14 cellular contexts compared by ENCODE assay signal in genomic region chr20:10474606-10475184, GRCh38. TPM values are rescaled to one million over a fixed set of nuclear protein-coding genes. Genes with fewer than 3 reads are reported as not detected.
DNase-seq lines count a peak whose midpoint lies in the region; ATAC-seq and TF ChIP-seq lines count a peak whose summit lies in the region.
"Had no signal": no experiment of that assay in that cellular context is flagged by ENCODE, and none has a peak within 500 bp of the region (broad histone marks: within the 10 kb centered on the region; RNA-seq: fewer than 3 reads in every experiment).

No MANE protein-coding gene starts in this region.

- peaks cover 5% of the 10 kb centered on the region for H3K4me1 ChIP-seq in right cardiac atrium (ENCODE audit: control insufficient read depth, insufficient read depth, low read length)
- H3K4me1 ChIP-seq in spleen: peaks cover 3 to 49% (median 30%) of the 10 kb centered on the region in 6 donors

- peak; percentile 18 for DNase-seq in H7
- no peak for DNase-seq in activated B cell treated with CpG ODN at 0.5 μM for 24 hours
- DNase-seq in right cardiac atrium: peak; percentile 24 to 75 (median 66)
- DNase-seq in spleen: peak; percentile 83
- no peak for DNase-seq in brain microvascular endothelial cell
- DNase-seq in NCI-H2081 treated with DMSO at 0.1 percent for 48 hours (lab: John Stamatoyannopoulos, UW): no peak
- no peak for DNase-seq in CD4-positive, alpha-beta T cell
- DNase-seq in COLO829 (ENCODE audit: low spot score): no peak
- DNase-seq: CD4-positive, alpha-beta memory T cell; NCI-H1048; NCI-H345; stimulated activated CD4-positive, alpha-beta T cell treated with anti-CD3 and anti-CD28 coated beads, Interleukin-4, amount 100 ng/mL, for 1 hour; stimulated activated naive CD8-positive, alpha-beta T cell treated with anti-CD3 and anti-CD28 coated beads, Interleukin-15, amount 100 ng/mL, for 72 hours had no signal

- CTCF ChIA-PET in activated B cell treated with CpG ODN at 0.5 μM for 24 hours (lab: Charles Lee): interaction anchor here (2.4 kb wide), 1 partner anchor 40 kb away, joined by 10 read pairs; the partner anchor contains the start of genes MKKS and SLX4IP
- CTCF ChIA-PET in CD4-positive, alpha-beta T cell (lab: Charles Lee): no interaction called here

- H3K27ac ChIP-seq in right cardiac atrium (ENCODE audit: low read length) (peak overlapping the region; percentile 48), spleen (peak overlapping the region in 3 of 8 donors; percentile 2 to 48 (median 32)), brain microvascular endothelial cell (no peak overlapping the region)
- H3K27ac ChIP-seq in CD4-positive, alpha-beta T cell (ENCODE audit: low read depth, low read length): no peak overlapping the region

- H3K4me1 Mint-ChIP-seq in activated B cell treated with CpG ODN at 0.5 μM for 24 hours: peaks cover 38% of the 10 kb centered on the region
- H3K4me1 Mint-ChIP-seq in CD4-positive, alpha-beta T cell (ENCODE audit: low read depth): peaks cover 20% of the 10 kb centered on the region

- no peak for TF ChIP-seq POLR2A in spleen (IDR thresholded peaks at IDR 0.05)

- ATAC-seq in activated B cell treated with CpG ODN at 0.5 μM for 24 hours (ENCODE audit: low read depth) (no peak), right cardiac atrium (peak; percentile 74 to 80)
- ATAC-seq in CD4-positive, alpha-beta T cell (ENCODE audit: poor library complexity): no peak
- ATAC-seq: stimulated activated naive CD8-positive, alpha-beta T cell treated with anti-CD3 and anti-CD28 coated beads, Interleukin-15, amount 100 ng/mL, for 72 hours had no signal

- POLR2A ChIA-PET in activated B cell treated with CpG ODN at 0.5 μM for 24 hours (lab: Charles Lee): interaction anchor here (2.3 kb wide), 1 partner anchor 40 kb away, joined by 16 read pairs; the partner anchor contains the start of genes MKKS and SLX4IP
- POLR2A ChIA-PET in CD4-positive, alpha-beta T cell (lab: Charles Lee): no interaction called here

- H3K4me3 Mint-ChIP-seq in activated B cell treated with CpG ODN at 0.5 μM for 24 hours: no peak overlapping the region
- no peak overlapping the region for H3K4me3 Mint-ChIP-seq in CD4-positive, alpha-beta T cell
- H3K4me3 Mint-ChIP-seq: CD4-positive, alpha-beta memory T cell; stimulated activated naive CD8-positive, alpha-beta T cell treated with anti-CD3 and anti-CD28 coated beads, Interleukin-15, amount 100 ng/mL, for 72 hours had no signal

- H3K9me3 Mint-ChIP-seq in activated B cell treated with CpG ODN at 0.5 μM for 24 hours: peaks cover 2% of the 10 kb centered on the region
- H3K9me3 Mint-ChIP-seq in CD4-positive, alpha-beta T cell: no peaks in the 10 kb centered on the region
- H3K9me3 Mint-ChIP-seq: stimulated activated naive CD8-positive, alpha-beta T cell treated with anti-CD3 and anti-CD28 coated beads, Interleukin-15, amount 100 ng/mL, for 72 hours had no signal

- peaks cover 9% of the 10 kb centered on the region for H3K36me3 Mint-ChIP-seq in activated B cell treated with CpG ODN at 0.5 μM for 24 hours (ENCODE audit: low read depth)
- peaks cover 5% of the 10 kb centered on the region for H3K36me3 Mint-ChIP-seq in CD4-positive, alpha-beta T cell (ENCODE audit: low read depth)

- 50% methylated on average over 11 of the region's 11 CpGs for WGBS in right cardiac atrium
- WGBS in spleen, 5 donors: 55 to 69% (median 66%) methylated on average over 11 of the region's 11 CpGs

- no peaks in the 10 kb centered on the region for H3K36me3 ChIP-seq in H7 (replicated peaks; ENCODE audit: control insufficient read depth, insufficient read depth, low read length)
- H3K36me3 ChIP-seq in spleen: no peaks in the 10 kb centered on the region
- H3K36me3 ChIP-seq in brain microvascular endothelial cell (replicated peaks): no peaks in the 10 kb centered on the region

- H3K27me3 ChIP-seq in H7 (ENCODE audit: control insufficient read depth, insufficient read depth, low read length) (no peaks in the 10 kb centered on the region), right cardiac atrium (ENCODE audit: control insufficient read depth, insufficient read depth) (no peaks in the 10 kb centered on the region), spleen (replicated peaks in 1 of 7) (no peaks in the 10 kb centered on the region), brain microvascular endothelial cell (replicated peaks) (no peaks in the 10 kb centered on the region)
- no peaks in the 10 kb centered on the region for H3K27me3 ChIP-seq in CD4-positive, alpha-beta T cell (ENCODE audit: control insufficient read depth, insufficient read depth, low read length)

- intact Hi-C loops in activated B cell treated with CpG ODN at 0.5 μM for 24 hours (cut with micrococcal nuclease): no loop called here
- intact Hi-C loops in right cardiac atrium (cut with DNase I): loop anchor here in 2 of 4 donors (10.0 kb wide), 2 partner anchors 800 to 1070 kb away; no protein-coding TSS in a partner anchor
- intact Hi-C loops in spleen (cut with DNase I; ENCODE audit: low total_unique reads): no loop called here
- intact Hi-C loops in CD4-positive, alpha-beta T cell (cut with DNase I, micrococcal nuclease): loop anchor here in 1 of 2 experiments (10.0 kb wide), 1 partner anchor 730 kb away; no protein-coding TSS in a partner anchor

- no peak for TF ChIP-seq CTCF in activated B cell treated with CpG ODN at 0.5 μM for 24 hours (IDR thresholded peaks at IDR 0.05)
- TF ChIP-seq CTCF in spleen (IDR thresholded peaks at IDR 0.05 in 8 of 11, conservative IDR thresholded peaks at IDR 0.05 in 3 of 11): no peak
- no peak for TF ChIP-seq CTCF in brain microvascular endothelial cell (IDR thresholded peaks at IDR 0.05; ENCODE audit: low read depth, low read length, missing control alignments)
- TF ChIP-seq CTCF in CD4-positive, alpha-beta T cell (IDR thresholded peaks at IDR 0.05): no peak

- peak overlapping the region; percentile 5 for H3K27ac Mint-ChIP-seq in activated B cell treated with CpG ODN at 0.5 μM for 24 hours
- H3K27ac Mint-ChIP-seq in CD4-positive, alpha-beta T cell: no peak overlapping the region
- H3K27ac Mint-ChIP-seq: progenitor cell of endocrine pancreas; stimulated activated naive CD8-positive, alpha-beta T cell treated with anti-CD3 and anti-CD28 coated beads, Interleukin-15, amount 100 ng/mL, for 72 hours had no signal

- in situ Hi-C loops in brain microvascular endothelial cell (cut with HindIII; ENCODE audit: low pct_ligation_motif_present, low sequenced_read_pairs): no loop called here

- H3K4me3 ChIP-seq in H7 (ENCODE audit: insufficient read depth, low read depth, low read length): no peak overlapping the region
- H3K4me3 ChIP-seq in right cardiac atrium (ENCODE audit: low read length): no peak overlapping the region
- H3K4me3 ChIP-seq in spleen: no peak overlapping the region
- H3K4me3 ChIP-seq in brain microvascular endothelial cell (ENCODE audit: low read depth, low read length): no peak overlapping the region

- no peaks in the 10 kb centered on the region for H3K27me3 Mint-ChIP-seq in activated B cell treated with CpG ODN at 0.5 μM for 24 hours
- no peaks in the 10 kb centered on the region for H3K27me3 Mint-ChIP-seq in CD4-positive, alpha-beta T cell
- H3K27me3 Mint-ChIP-seq: CD4-positive, alpha-beta memory T cell; progenitor cell of endocrine pancreas; stimulated activated naive CD8-positive, alpha-beta T cell treated with anti-CD3 and anti-CD28 coated beads, Interleukin-15, amount 100 ng/mL, for 72 hours had no signal

- no peaks in the 10 kb centered on the region for H3K9me3 ChIP-seq in right cardiac atrium (ENCODE audit: control insufficient read depth, low read length)
- H3K9me3 ChIP-seq in spleen: peaks cover 0 to 6% (median 1%) of the 10 kb centered on the region in 8 donors
- no peaks in the 10 kb centered on the region for H3K9me3 ChIP-seq in CD4-positive, alpha-beta T cell (ENCODE audit: control insufficient read depth, low read length)

RNA-seq across cellular contexts. Expression of gene SLX4IP, which starts 39.6 kb away (rescaled TPM):
- total RNA-seq in H7 (2014; rRNA removed; shearing (Covaris generic)): 3.9 TPM in 2 replicates
- total RNA-seq in activated B cell treated with CpG ODN at 0.5 μM for 24 hours (7.4 and 8.6 TPM in 2 replicates), right cardiac atrium (1 to 10 TPM; 2.4 to 3.2 (median 2.8) TPM), spleen (1 to 10 TPM; 4.1 to 9.0 (median 6.2) TPM)
- polyA plus RNA-seq in right cardiac atrium (1.3 TPM), spleen (1 to 10 TPM; 2.8 to 2.9 (median 2.8) TPM)
- 1 to 10 TPM; 1.6 to 1.8 TPM for total RNA-seq in CD4-positive, alpha-beta T cell

RNA-seq across cellular contexts. Expression of gene MKKS, which starts 40.7 kb away (rescaled TPM):
- 14.6 and 16.7 TPM in 2 replicates for total RNA-seq in H7 (2014; rRNA removed; shearing (Covaris generic))
- 8.1 and 8.6 TPM in 2 replicates for total RNA-seq in activated B cell treated with CpG ODN at 0.5 μM for 24 hours
- total RNA-seq in right cardiac atrium: 10 to 100 TPM; 25.5 to 32.3 (median 29.0) TPM
- 20.0 TPM for polyA plus RNA-seq in right cardiac atrium
- total RNA-seq in spleen: 10 to 100 TPM; 10.4 to 18.8 (median 13.6) TPM
- polyA plus RNA-seq in spleen: 10 to 100 TPM; 11.7 to 16.3 (median 14.3) TPM
- under 1 TPM; 0.66 to 0.78 TPM for total RNA-seq in CD4-positive, alpha-beta T cell

Comparison
In these comparisons a context has a peak if more than half of its experiments do, and no peak if none do; other contexts are left out.
1. DNase-seq: peak in H7 (single experiment), right cardiac atrium (3 of 3) and spleen (single experiment); none in activated B cell treated with CpG ODN at 0.5 μM for 24 hours (single experiment), brain microvascular endothelial cell (single experiment), NCI-H2081 treated with DMSO at 0.1 percent for 48 hours (single experiment), CD4-positive, alpha-beta T cell (0 of 10) and COLO829 (single experiment).
2. ATAC-seq: peak in right cardiac atrium (2 of 2); none in activated B cell treated with CpG ODN at 0.5 μM for 24 hours (single experiment) and CD4-positive, alpha-beta T cell (single experiment).